8 cellular contexts compared by ENCODE assay signal in genomic region chr19:10501971-10502523, GRCh38. TPM values are rescaled to one million over a fixed set of nuclear protein-coding genes. Genes with fewer than 3 reads are reported as not detected.
DNase-seq lines count a peak whose midpoint lies in the region; TF ChIP-seq lines count a peak whose summit lies in the region.

No MANE protein-coding gene starts in this region.

- H3K9me3 ChIP-seq in HAP-1, result no peaks in the 10 kb centered on the region
- H3K9me3 ChIP-seq in MM.1S (replicated peaks; ENCODE audit: insufficient read depth, low read length), result no peaks in the 10 kb centered on the region
- H3K9me3 ChIP-seq in duodenal mucosa (ENCODE audit: control insufficient read depth in 1 of 2, low read length in 2 of 2), result no peaks in the 10 kb centered on the region

- H3F3A ChIP-seq in MM.1S (ENCODE audit: insufficient read depth, low read length), result peaks cover 24% of the 10 kb centered on the region

- peak overlapping the region; percentile 97 for H3K4me3 ChIP-seq in HAP-1
- peak overlapping the region; percentile 95 for H3K4me3 ChIP-seq in MM.1S (ENCODE audit: low read length)
- H3K4me3 ChIP-seq in duodenal mucosa (ENCODE audit: low read depth in 1 of 2, low read length in 2 of 2), result peak overlapping the region; percentile 82 to 95
- peak overlapping the region; percentile 84 for H3K4me3 ChIP-seq in lower leg skin (ENCODE audit: low read depth, poor library complexity, severe bottlenecking)

- H3K4me1 ChIP-seq in HAP-1 (peaks cover 11% of the 10 kb centered on the region), MM.1S (ENCODE audit: low read length) (peaks cover 19% of the 10 kb centered on the region), duodenal mucosa (ENCODE audit: control insufficient read depth in 1 of 2, insufficient read depth in 2 of 2, low read length in 2 of 2) (peaks cover 21 to 27% of the 10 kb centered on the region in 2 donors)

- H3K79me2 ChIP-seq in MM.1S (ENCODE audit: low read length), result peaks cover 55% of the 10 kb centered on the region

- DNase-seq in NCI-H2081 (lab: John Stamatoyannopoulos, UW) (peak; percentile 84 to 85), NCI-H2081 treated with DMSO at 0.1 percent for 48 hours (lab: John Stamatoyannopoulos, UW) (no peak), HAP-1 (ENCODE audit: low spot score in 2 of 2) (peak in 1 of 2 experiments; percentile 59), MM.1S (peak; percentile 48), lower leg skin (ENCODE audit: low spot score in 2 of 2) (peak in 1 of 2 donors; percentile 92)
- DNase-seq in activated CD4-positive, alpha-beta T cell treated with anti-CD3 and anti-CD28 coated beads for 4 hours, result peak; percentile 35 to 47
- peak; percentile 12 to 47 (median 15) for DNase-seq in stimulated activated CD4-positive, alpha-beta T cell treated with anti-CD3 and anti-CD28 coated beads, TNF-alpha, amount 100 ng/mL, for 4 hours (ENCODE audit: low read depth in 3 of 3)

- no peaks in the 10 kb centered on the region for H4K20me1 ChIP-seq in MM.1S (ENCODE audit: insufficient read depth, low read length)

- no peaks in the 10 kb centered on the region for H3K27me3 ChIP-seq in HAP-1 (ENCODE audit: low read depth)
- no peaks in the 10 kb centered on the region for H3K27me3 ChIP-seq in MM.1S (replicated peaks; ENCODE audit: insufficient read depth, low read length)
- H3K27me3 ChIP-seq in duodenal mucosa (ENCODE audit: control insufficient read depth in 1 of 2, insufficient read depth in 2 of 2, low read length in 2 of 2), result no peaks in the 10 kb centered on the region

- H3K9ac ChIP-seq in MM.1S (ENCODE audit: low read length) (peak overlapping the region; percentile 99), duodenal mucosa (ENCODE audit: low read depth in 1 of 2, low read length in 2 of 2) (peak overlapping the region; percentile 92 to 96)

- peak overlapping the region; percentile 51 for H2AFZ ChIP-seq in MM.1S (ENCODE audit: low read length)

- TF ChIP-seq POLR2A in lower leg skin (IDR thresholded peaks at IDR 0.05), result no peak

- intact Hi-C loops in lower leg skin (cut with DNase I; ENCODE audit: low total_unique reads), result loop anchor here (10.0 kb wide), 1 partner anchor 53 kb away; no protein-coding TSS in a partner anchor

- in situ Hi-C loops in HAP-1 (cut with MboI; ENCODE audit: low sequenced_read_pairs), result no loop called here

- no peaks in the 10 kb centered on the region for H3K9me2 ChIP-seq in MM.1S (replicated peaks; ENCODE audit: insufficient read depth, low read length)

- H3K4me2 ChIP-seq in MM.1S (ENCODE audit: low read depth, low read length), result peak overlapping the region; percentile 96

- H3K27ac ChIP-seq in MM.1S (ENCODE audit: low read length) (peak overlapping the region; percentile 79), duodenal mucosa (ENCODE audit: low read depth, low read length) (peak overlapping the region; percentile 95)

- H3K36me3 ChIP-seq in HAP-1 (replicated peaks) (peaks cover 39% of the 10 kb centered on the region), MM.1S (replicated peaks; ENCODE audit: insufficient read depth, low read length) (peaks cover 8% of the 10 kb centered on the region; the same call in 1 of the 2 replicates), duodenal mucosa (ENCODE audit: control insufficient read depth in 1 of 2, insufficient read depth in 2 of 2, low read length in 2 of 2) (peaks cover 9 to 16% of the 10 kb centered on the region in 2 donors)

- TF ChIP-seq CTCF in MM.1S (IDR thresholded peaks at IDR 0.05; ENCODE audit: low read length) (no peak), lower leg skin (IDR thresholded peaks at IDR 0.05) (no peak)

- 0 to 1% methylated on average over 22 to 23 of the region's 35 CpGs for WGBS in lower leg skin, 2 donors

RNA-seq across cellular contexts. Expression of gene KEAP1, which starts 1.1 kb away (rescaled TPM):
- 100 to 1,000 TPM in 1 of 4 donors, 10 to 100 TPM in 3; 81.6 to 102 (median 89.0) TPM for total RNA-seq in lower leg skin

RNA-seq across cellular contexts. Expression of gene S1PR5, which starts 15.2 kb away (rescaled TPM):
- 10 to 100 TPM; 34.9 to 64.0 (median 42.3) TPM for total RNA-seq in lower leg skin

RNA-seq across cellular contexts. Expression of gene ATG4D, which starts 41.7 kb away (rescaled TPM):
- 100 to 1,000 TPM in 1 of 4 donors, 10 to 100 TPM in 3; 58.5 to 106 (median 71.4) TPM for total RNA-seq in lower leg skin
